In the genomic region with DNA sequence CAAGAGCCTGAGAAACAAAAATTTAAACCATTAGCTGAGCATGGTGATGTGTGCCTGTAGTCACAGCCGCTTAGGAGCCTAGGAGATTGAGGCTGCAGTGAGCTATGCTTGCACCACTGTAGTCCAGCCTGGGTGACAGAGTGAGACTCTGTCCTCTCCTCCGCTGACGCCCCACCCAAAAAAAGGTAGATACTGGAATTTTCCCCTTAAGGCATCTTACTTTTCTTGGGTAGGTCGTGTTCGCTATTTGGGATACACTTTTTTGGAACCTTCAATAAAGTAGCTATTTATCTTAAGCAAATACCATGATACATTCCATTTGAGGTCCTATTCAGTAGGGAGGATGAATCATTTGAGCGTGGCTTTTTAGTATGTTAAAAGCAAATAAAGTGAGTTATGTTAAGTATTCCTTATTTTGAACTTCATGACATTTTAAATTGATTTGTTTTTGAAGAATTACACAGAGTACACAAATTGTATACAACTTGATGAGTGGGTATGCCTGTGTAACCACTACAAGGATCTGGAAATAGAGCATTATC, we compare ENCODE assay signal across 17 cellular contexts. TPM values are rescaled to one million over a fixed set of nuclear protein-coding genes. Genes with fewer than 3 reads are reported as not detected.
DNase-seq lines count a peak whose midpoint lies in the region; ATAC-seq, FAIRE-seq and TF ChIP-seq lines count a peak whose summit lies in the region.
"Had no signal": no experiment of that assay in that cellular context is flagged by ENCODE, and none has a peak within 500 bp of the region (broad histone marks: within the 10 kb centered on the region; RNA-seq: fewer than 3 reads in every experiment).

No MANE protein-coding gene starts in this region.

- no peak overlapping the region for H3K9ac ChIP-seq in trophoblast cell (ENCODE audit: low read length)

- POLR2A ChIA-PET in PC-9 (lab: Charles Lee; ENCODE audit: unreplicated experiment): interaction anchor here (0.6 to 0.8 kb wide), 3 partner anchors 29 to 47 kb away, joined by 5 to 11 read pairs (median 7); partner anchors contain the start of gene RALBP1

- no peaks in the 10 kb centered on the region for H3K27me3 ChIP-seq in PC-9 (ENCODE audit: insufficient read depth, low read depth)
- H3K27me3 ChIP-seq in trophoblast cell (ENCODE audit: insufficient read depth, low read length): no peaks in the 10 kb centered on the region
- H3K27me3 ChIP-seq: gastroesophageal sphincter, suprapubic skin had no signal

- peak overlapping the region; percentile 33 for H2BK120ac ChIP-seq in trophoblast cell (ENCODE audit: insufficient read depth, low read length, poor library complexity)

- no peak overlapping the region for H3K14ac ChIP-seq in trophoblast cell (ENCODE audit: low read length)

- H3K4me3 ChIP-seq in PC-9 (no peak overlapping the region), trophoblast cell (ENCODE audit: low read depth, low read length) (no peak overlapping the region)
- H3K4me3 ChIP-seq: gastroesophageal sphincter, suprapubic skin had no signal

- no peak overlapping the region for H3K27ac Mint-ChIP-seq in activated naive CD8-positive, alpha-beta T cell treated with anti-CD3 and anti-CD28 coated beads, Interleukin-2, amount 50 U/mL, for 24 hours
- H3K27ac Mint-ChIP-seq: activated CD4-positive, alpha-beta memory T cell treated with anti-CD3 and anti-CD28 coated beads for 36 hours; activated T-helper 1 cell treated with anti-CD3 and anti-CD28 coated beads, Interleukin-12 subunit alpha, Interleukin-12 subunit beta, Interleukin-2, Interleukin-4 antibody, amounts not matched to agents 30 ng/mL and 10 ng/mL and 1 ng/mL, durations not matched to agents 14 hours and 24 hours and 36 hours had no signal

- no CpG with 5 or more reads among the region's 6 CpGs for WGBS in trophoblast cell (ENCODE audit: extremely low coverage, insufficient coverage, insufficient read length)

- peaks cover 21% of the 10 kb centered on the region for H3F3A ChIP-seq in PC-9 (ENCODE audit: insufficient read depth, low read depth)

- H2BK5ac ChIP-seq in trophoblast cell (ENCODE audit: low read depth, low read length, poor library complexity): no peak overlapping the region

- CTCF ChIA-PET in PC-9 (lab: Charles Lee): interaction anchor here (0.5 to 0.8 kb wide), 3 partner anchors 20 to 151 kb away, joined by 3 to 5 read pairs (median 3); no protein-coding TSS in a partner anchor

- H2AFZ ChIP-seq in PC-9 (no peak overlapping the region), trophoblast cell (ENCODE audit: insufficient read depth, low read length, poor library complexity) (no peak overlapping the region)

- no peak for FAIRE-seq in GM12891 (lab: Jason Lieb, UNC)

- H4K12ac ChIP-seq in trophoblast cell (ENCODE audit: low read depth, low read length): no peak overlapping the region

- H3K9me3 ChIP-seq in PC-9 (ENCODE audit: insufficient read depth, low read depth): no peaks in the 10 kb centered on the region
- H3K9me3 ChIP-seq in trophoblast cell (ENCODE audit: insufficient read depth, low read depth, low read length): no peaks in the 10 kb centered on the region
- H3K9me3 ChIP-seq: gastroesophageal sphincter, suprapubic skin had no signal

- H4K8ac ChIP-seq in trophoblast cell (ENCODE audit: low read depth, low read length): no peak overlapping the region

- H3K36me3 ChIP-seq in PC-9 (ENCODE audit: low read depth) (no peaks in the 10 kb centered on the region), trophoblast cell (ENCODE audit: control insufficient read depth in 1 of 2, insufficient read depth in 2 of 2, low read length in 2 of 2) (peaks cover 4 to 5% of the 10 kb centered on the region in 2 experiments)

- H3K27me3 Mint-ChIP-seq in activated naive CD8-positive, alpha-beta T cell treated with anti-CD3 and anti-CD28 coated beads, Interleukin-2, amount 50 U/mL, for 24 hours: no peaks in the 10 kb centered on the region
- H3K27me3 Mint-ChIP-seq: activated CD4-positive, alpha-beta memory T cell treated with anti-CD3 and anti-CD28 coated beads for 36 hours had no signal

- no peak overlapping the region for H3K18ac ChIP-seq in trophoblast cell (ENCODE audit: low read length)

- H2BK12ac ChIP-seq in trophoblast cell (ENCODE audit: low read length): no peak overlapping the region

- TF ChIP-seq CTCF in PC-9 (conservative IDR thresholded peaks at IDR 0.05): no peak

- H3K79me1 ChIP-seq in trophoblast cell (ENCODE audit: low read length): peaks cover 2% of the 10 kb centered on the region

- H3K9me3 Mint-ChIP-seq in activated naive CD8-positive, alpha-beta T cell treated with anti-CD3 and anti-CD28 coated beads, Interleukin-2, amount 50 U/mL, for 24 hours: no peaks in the 10 kb centered on the region
- H3K9me3 Mint-ChIP-seq: activated CD4-positive, alpha-beta memory T cell treated with anti-CD3 and anti-CD28 coated beads for 36 hours; activated T-helper 1 cell treated with anti-CD3 and anti-CD28 coated beads, Interleukin-12 subunit alpha, Interleukin-12 subunit beta, Interleukin-2, Interleukin-4 antibody, amounts not matched to agents 30 ng/mL and 10 ng/mL and 1 ng/mL, durations not matched to agents 14 hours and 24 hours and 36 hours had no signal

- H3K27ac ChIP-seq in PC-9: peak overlapping the region; percentile 62
- H3K27ac ChIP-seq in trophoblast cell (ENCODE audit: low read depth, low read length): no peak overlapping the region
- H3K27ac ChIP-seq: C4-2B, gastroesophageal sphincter, suprapubic skin had no signal

- no TSS peak for BruUV-seq in PC-9 (replicated peaks; lab: Mats Ljungman, UMichigan)

- H3K4me3 Mint-ChIP-seq in activated naive CD8-positive, alpha-beta T cell treated with anti-CD3 and anti-CD28 coated beads, Interleukin-2, amount 50 U/mL, for 24 hours: no peak overlapping the region
- H3K4me3 Mint-ChIP-seq: activated CD4-positive, alpha-beta memory T cell treated with anti-CD3 and anti-CD28 coated beads for 36 hours; activated T-helper 1 cell treated with anti-CD3 and anti-CD28 coated beads, Interleukin-12 subunit alpha, Interleukin-12 subunit beta, Interleukin-2, Interleukin-4 antibody, amounts not matched to agents 30 ng/mL and 10 ng/mL and 1 ng/mL, durations not matched to agents 14 hours and 24 hours and 36 hours had no signal

- H3K4me1 ChIP-seq in PC-9 (replicated peaks; ENCODE audit: insufficient read depth) (peaks cover 31% of the 10 kb centered on the region), trophoblast cell (ENCODE audit: control insufficient read depth in 1 of 2, insufficient read depth in 2 of 2, low read length in 2 of 2) (no peaks in the 10 kb centered on the region)

- H3K9me2 ChIP-seq in PC-9 (ENCODE audit: insufficient read depth): no peaks in the 10 kb centered on the region

- H3K4me2 ChIP-seq in PC-9: peak overlapping the region; percentile 35
- no peak overlapping the region for H3K4me2 ChIP-seq in trophoblast cell (ENCODE audit: low read length)

- no peak for TF ChIP-seq POLR2A in GM12891 (IDR thresholded peaks at IDR 0.05; ENCODE audit: low read depth, low read length)

- no peaks in the 10 kb centered on the region for H3K36me3 Mint-ChIP-seq in activated naive CD8-positive, alpha-beta T cell treated with anti-CD3 and anti-CD28 coated beads, Interleukin-2, amount 50 U/mL, for 24 hours (ENCODE audit: low read depth)

- H4K91ac ChIP-seq in trophoblast cell (ENCODE audit: low read depth, low read length): no peak overlapping the region

- DNase-seq in COLO829 (ENCODE audit: low spot score) (peak; percentile 11), PC-9 (peak; percentile 55 to 96), dedifferentiated amniotic fluid mesenchymal stem cell (ENCODE audit: extremely low spot score) (peak; percentile 37), trophoblast cell (peak in 1 of 2 donors; percentile 17), GM12891 (ENCODE audit: insufficient read length, low spot score) (no peak), NCI-H2081 (lab: John Stamatoyannopoulos, UW) (no peak)
- DNase-seq in activated naive CD8-positive, alpha-beta T cell treated with anti-CD3 and anti-CD28 coated beads, Interleukin-2, amount 50 U/mL, for 24 hours: no peak
- DNase-seq: activated CD4-positive, alpha-beta memory T cell treated with anti-CD3 and anti-CD28 coated beads for 36 hours; aorta; effector CD4-positive, alpha-beta T cell; NCI-H1092; NCI-H2171 had no signal

- no peak for ATAC-seq in HG02852 (IDR thresholded peaks at IDR 0.05; ENCODE audit: unreplicated experiment)
- no peak for ATAC-seq in activated naive CD8-positive, alpha-beta T cell treated with anti-CD3 and anti-CD28 coated beads, Interleukin-2, amount 50 U/mL, for 24 hours
- ATAC-seq: gastroesophageal sphincter had no signal

- H3K4ac ChIP-seq in trophoblast cell (ENCODE audit: low read depth, low read length): no peak overlapping the region

- H3K79me2 ChIP-seq in PC-9 (ENCODE audit: low read depth) (peaks cover 49% of the 10 kb centered on the region), trophoblast cell (ENCODE audit: control insufficient read depth, insufficient read depth, low read length, poor library complexity) (peaks cover 5% of the 10 kb centered on the region)

- H3K23ac ChIP-seq in trophoblast cell (ENCODE audit: low read length): no peak overlapping the region

- intact Hi-C loops in PC-9 (cut with micrococcal nuclease; ENCODE audit: unreplicated experiment): loop anchor here (1.0 to 2.0 kb wide), 3 partner anchors 39 to 378 kb away; partner anchors contain the start of genes ANKRD12 and RALBP1

- H4K20me1 ChIP-seq in PC-9 (ENCODE audit: insufficient read depth): no peaks in the 10 kb centered on the region; the same call in 1 of the 2 replicates

- H3K4me1 Mint-ChIP-seq in activated naive CD8-positive, alpha-beta T cell treated with anti-CD3 and anti-CD28 coated beads, Interleukin-2, amount 50 U/mL, for 24 hours: no peaks in the 10 kb centered on the region

- no peak overlapping the region for H2AK5ac ChIP-seq in trophoblast cell (ENCODE audit: low read length)

TF ChIP-seq in GM12891, 5 proteins besides CTCF, POLR2A, EP300 and RAD21:
- no peak for TF ChIP-seq POLR2AphosphoS5 (IDR thresholded peaks at IDR 0.05; ENCODE audit: low read depth, low read length)
- no peak for TF ChIP-seq POU2F2 (IDR thresholded peaks at IDR 0.05; ENCODE audit: low read depth, low read length)
- TF ChIP-seq TAF1 (IDR thresholded peaks at IDR 0.05; ENCODE audit: low read depth, low read length): no peak
- TF ChIP-seq PAX5 (IDR thresholded peaks at IDR 0.05; ENCODE audit: insufficient read depth, low read length, severe bottlenecking): no peak
- no peak for TF ChIP-seq SPI1 (IDR thresholded peaks at IDR 0.05; ENCODE audit: low read depth, low read length)

RNA-seq across cellular contexts. Expression of gene RALBP1, which starts 38.7 kb away (rescaled TPM):
- total RNA-seq in PC-9 (2021): 91.3 and 95.0 TPM in 2 replicates
- 151 and 171 TPM in 2 replicates for polyA plus RNA-seq in trophoblast cell (2013)
- 32.9 TPM for polyA plus RNA-seq in GM12891 (2012; ENCODE audit: low read depth, missing spikeins)

Comparison
In these comparisons a context has a peak if more than half of its experiments do, and no peak if none do; other contexts are left out.
1. DNase-seq: peak in COLO829 (single experiment), PC-9 (2 of 2) and dedifferentiated amniotic fluid mesenchymal stem cell (single experiment); none in GM12891 (single experiment), activated naive CD8-positive, alpha-beta T cell treated with anti-CD3 and anti-CD28 coated beads, Interleukin-2, amount 50 U/mL, for 24 hours (single experiment) and NCI-H2081 (0 of 2).